ENCODE assay signal across 19 cellular contexts in genomic region chr2:240211598-240212424, GRCh38.
"Had no signal": no experiment of that assay in that cellular context is flagged by ENCODE, and none has a peak within 500 bp of the region (broad histone marks: within the 10 kb centered on the region; RNA-seq: fewer than 3 reads in every experiment).

No MANE protein-coding gene starts in this region.

- H3K4me1 ChIP-seq: esophagus squamous epithelium had no signal

- H3K27ac Mint-ChIP-seq: activated CD4-positive, alpha-beta T cell treated with anti-CD3 and anti-CD28 coated beads, Interleukin-2, amount 10 ng/mL, durations not matched to agents 24 days and 14 days; activated naive CD8-positive, alpha-beta T cell treated with anti-CD3 and anti-CD28 coated beads for 36 hours; activated T-helper 2 cell treated with anti-CD3 and anti-CD28 coated beads, Interferon-gamma antibody, Interleukin-2, Interleukin-4, amounts not matched to agents 10 μg/mL and 5 μg/mL and 100 μg/mL, durations not matched to agents 14 hours and 24 hours and 36 hours; T-helper 1 cell treated with Interleukin-12 subunit alpha and Interleukin-12 subunit beta and Interleukin-4 antibody, amounts not matched to agents 30 μg/mL and 1 μg/mL, for 36 hours had no signal

- H3K4me2 ChIP-seq: hepatocyte had no signal

- H3K4me1 Mint-ChIP-seq: activated CD4-positive, alpha-beta T cell treated with anti-CD3 and anti-CD28 coated beads, Interleukin-2, amount 10 ng/mL, durations not matched to agents 24 days and 14 days; activated naive CD8-positive, alpha-beta T cell treated with anti-CD3 and anti-CD28 coated beads for 36 hours; central memory CD8-positive, alpha-beta T cell had no signal

- H3K4me3 ChIP-seq: coronary artery, esophagus squamous epithelium, hepatocyte had no signal

- H2AFZ ChIP-seq: hepatocyte had no signal

- DNase-seq: activated CD4-positive, alpha-beta T cell treated with anti-CD3 and anti-CD28 coated beads, Interleukin-2, amount 10 ng/mL, durations not matched to agents 24 days and 14 days; activated CD4-positive, CD25-positive, alpha-beta regulatory T cell; activated naive CD8-positive, alpha-beta T cell treated with anti-CD3 and anti-CD28 coated beads for 36 hours; activated T-cell treated with anti-CD3 and anti-CD28 coated beads for 4 hours; amygdala; effector CD4-positive, alpha-beta T cell; esophagus squamous epithelium; mesendoderm; stimulated activated CD4-positive, alpha-beta T cell treated with anti-CD3 and anti-CD28 coated beads, Interleukin-12 subunit alpha, Interleukin-12 subunit beta, amount 100 ng/mL, for 4 hours; stimulated activated CD4-positive, alpha-beta T cell treated with anti-CD3 and anti-CD28 coated beads, Interleukin-2, amount 100 ng/mL, for 24 hours had no signal

- H3K4me3 Mint-ChIP-seq: activated CD4-positive, alpha-beta T cell treated with anti-CD3 and anti-CD28 coated beads, Interleukin-2, amount 10 ng/mL, durations not matched to agents 24 days and 14 days; activated naive CD8-positive, alpha-beta T cell treated with anti-CD3 and anti-CD28 coated beads for 36 hours; brain; central memory CD8-positive, alpha-beta T cell; T-helper 1 cell treated with Interleukin-12 subunit alpha and Interleukin-12 subunit beta and Interleukin-4 antibody, amounts not matched to agents 30 μg/mL and 1 μg/mL, for 36 hours had no signal

- H3K27me3 Mint-ChIP-seq: activated CD4-positive, alpha-beta T cell treated with anti-CD3 and anti-CD28 coated beads, Interleukin-2, amount 10 ng/mL, durations not matched to agents 24 days and 14 days; activated naive CD8-positive, alpha-beta T cell treated with anti-CD3 and anti-CD28 coated beads for 36 hours; brain; central memory CD8-positive, alpha-beta T cell had no signal

- H3K27ac ChIP-seq: coronary artery, esophagus squamous epithelium, hepatocyte had no signal

- H3K9me3 Mint-ChIP-seq: activated CD4-positive, alpha-beta T cell treated with anti-CD3 and anti-CD28 coated beads, Interleukin-2, amount 10 ng/mL, durations not matched to agents 24 days and 14 days; activated naive CD8-positive, alpha-beta T cell treated with anti-CD3 and anti-CD28 coated beads for 36 hours; activated T-helper 2 cell treated with anti-CD3 and anti-CD28 coated beads, Interferon-gamma antibody, Interleukin-2, Interleukin-4, amounts not matched to agents 10 μg/mL and 5 μg/mL and 100 μg/mL, durations not matched to agents 14 hours and 24 hours and 36 hours; central memory CD8-positive, alpha-beta T cell; T-helper 1 cell treated with Interleukin-12 subunit alpha and Interleukin-12 subunit beta and Interleukin-4 antibody, amounts not matched to agents 30 μg/mL and 1 μg/mL, for 36 hours had no signal

- H3K36me3 ChIP-seq: esophagus squamous epithelium had no signal

- H3K36me3 Mint-ChIP-seq: activated naive CD8-positive, alpha-beta T cell treated with anti-CD3 and anti-CD28 coated beads for 36 hours; brain had no signal

- FAIRE-seq: keratinocyte, TTC549, urothelium cell line had no signal

- H3K79me2 ChIP-seq: hepatocyte had no signal

- H3K27me3 ChIP-seq: hepatocyte had no signal
